Comparison of ENCODE assay signal across 1 cellular context in the genomic region with DNA sequence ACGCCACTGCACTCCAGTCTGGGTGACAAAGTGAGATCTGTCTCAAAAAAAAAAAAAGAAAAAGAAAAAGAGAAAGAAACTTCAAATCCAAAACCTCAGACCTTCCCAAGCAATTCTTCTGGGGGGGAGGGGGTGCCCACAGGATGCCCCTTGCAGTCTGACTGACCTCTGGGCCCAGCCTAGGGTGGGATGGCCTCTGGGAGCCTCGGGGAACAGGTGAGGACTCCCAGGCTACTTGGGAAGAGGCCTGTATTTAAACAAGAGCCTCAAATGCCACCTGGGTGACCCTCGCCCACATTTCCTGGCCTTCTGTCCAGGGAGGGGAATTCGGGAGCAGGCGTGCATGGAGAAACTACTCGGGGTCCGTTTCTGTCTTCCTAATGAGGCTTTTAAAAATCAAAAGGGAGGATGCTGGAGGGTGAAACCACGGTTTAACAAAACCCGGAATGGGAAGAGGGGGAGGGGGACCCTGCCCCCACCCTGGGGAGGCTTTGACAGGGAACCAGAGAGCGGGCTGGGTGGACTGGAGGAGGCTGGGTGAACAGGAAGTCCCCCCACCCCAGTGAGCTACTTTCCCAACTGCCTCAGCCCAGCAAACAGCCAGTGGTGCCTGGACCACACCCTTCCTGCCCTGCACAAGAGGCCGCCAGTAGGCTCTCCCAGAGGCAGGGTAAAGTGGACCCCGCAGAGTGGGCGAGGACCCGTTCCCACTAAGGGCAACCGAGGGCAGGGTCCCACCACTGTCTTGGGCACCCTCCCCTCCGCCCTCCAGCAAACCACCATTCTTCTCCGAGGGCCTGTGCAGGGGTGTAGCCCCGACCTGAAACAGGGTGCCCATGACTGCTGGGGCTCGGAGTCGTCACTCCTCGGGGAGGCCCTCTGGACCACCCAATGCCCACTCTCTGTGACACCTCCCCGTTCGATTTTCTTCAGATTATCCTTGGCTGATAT.
TF ChIP-seq lines count a peak whose summit lies in the region.

No MANE protein-coding gene starts in this region.

TF ChIP-seq in GM23338, 12 proteins besides CTCF, POLR2A, EP300 and RAD21 (continued from another document):
- TF ChIP-seq, protein P1, sequence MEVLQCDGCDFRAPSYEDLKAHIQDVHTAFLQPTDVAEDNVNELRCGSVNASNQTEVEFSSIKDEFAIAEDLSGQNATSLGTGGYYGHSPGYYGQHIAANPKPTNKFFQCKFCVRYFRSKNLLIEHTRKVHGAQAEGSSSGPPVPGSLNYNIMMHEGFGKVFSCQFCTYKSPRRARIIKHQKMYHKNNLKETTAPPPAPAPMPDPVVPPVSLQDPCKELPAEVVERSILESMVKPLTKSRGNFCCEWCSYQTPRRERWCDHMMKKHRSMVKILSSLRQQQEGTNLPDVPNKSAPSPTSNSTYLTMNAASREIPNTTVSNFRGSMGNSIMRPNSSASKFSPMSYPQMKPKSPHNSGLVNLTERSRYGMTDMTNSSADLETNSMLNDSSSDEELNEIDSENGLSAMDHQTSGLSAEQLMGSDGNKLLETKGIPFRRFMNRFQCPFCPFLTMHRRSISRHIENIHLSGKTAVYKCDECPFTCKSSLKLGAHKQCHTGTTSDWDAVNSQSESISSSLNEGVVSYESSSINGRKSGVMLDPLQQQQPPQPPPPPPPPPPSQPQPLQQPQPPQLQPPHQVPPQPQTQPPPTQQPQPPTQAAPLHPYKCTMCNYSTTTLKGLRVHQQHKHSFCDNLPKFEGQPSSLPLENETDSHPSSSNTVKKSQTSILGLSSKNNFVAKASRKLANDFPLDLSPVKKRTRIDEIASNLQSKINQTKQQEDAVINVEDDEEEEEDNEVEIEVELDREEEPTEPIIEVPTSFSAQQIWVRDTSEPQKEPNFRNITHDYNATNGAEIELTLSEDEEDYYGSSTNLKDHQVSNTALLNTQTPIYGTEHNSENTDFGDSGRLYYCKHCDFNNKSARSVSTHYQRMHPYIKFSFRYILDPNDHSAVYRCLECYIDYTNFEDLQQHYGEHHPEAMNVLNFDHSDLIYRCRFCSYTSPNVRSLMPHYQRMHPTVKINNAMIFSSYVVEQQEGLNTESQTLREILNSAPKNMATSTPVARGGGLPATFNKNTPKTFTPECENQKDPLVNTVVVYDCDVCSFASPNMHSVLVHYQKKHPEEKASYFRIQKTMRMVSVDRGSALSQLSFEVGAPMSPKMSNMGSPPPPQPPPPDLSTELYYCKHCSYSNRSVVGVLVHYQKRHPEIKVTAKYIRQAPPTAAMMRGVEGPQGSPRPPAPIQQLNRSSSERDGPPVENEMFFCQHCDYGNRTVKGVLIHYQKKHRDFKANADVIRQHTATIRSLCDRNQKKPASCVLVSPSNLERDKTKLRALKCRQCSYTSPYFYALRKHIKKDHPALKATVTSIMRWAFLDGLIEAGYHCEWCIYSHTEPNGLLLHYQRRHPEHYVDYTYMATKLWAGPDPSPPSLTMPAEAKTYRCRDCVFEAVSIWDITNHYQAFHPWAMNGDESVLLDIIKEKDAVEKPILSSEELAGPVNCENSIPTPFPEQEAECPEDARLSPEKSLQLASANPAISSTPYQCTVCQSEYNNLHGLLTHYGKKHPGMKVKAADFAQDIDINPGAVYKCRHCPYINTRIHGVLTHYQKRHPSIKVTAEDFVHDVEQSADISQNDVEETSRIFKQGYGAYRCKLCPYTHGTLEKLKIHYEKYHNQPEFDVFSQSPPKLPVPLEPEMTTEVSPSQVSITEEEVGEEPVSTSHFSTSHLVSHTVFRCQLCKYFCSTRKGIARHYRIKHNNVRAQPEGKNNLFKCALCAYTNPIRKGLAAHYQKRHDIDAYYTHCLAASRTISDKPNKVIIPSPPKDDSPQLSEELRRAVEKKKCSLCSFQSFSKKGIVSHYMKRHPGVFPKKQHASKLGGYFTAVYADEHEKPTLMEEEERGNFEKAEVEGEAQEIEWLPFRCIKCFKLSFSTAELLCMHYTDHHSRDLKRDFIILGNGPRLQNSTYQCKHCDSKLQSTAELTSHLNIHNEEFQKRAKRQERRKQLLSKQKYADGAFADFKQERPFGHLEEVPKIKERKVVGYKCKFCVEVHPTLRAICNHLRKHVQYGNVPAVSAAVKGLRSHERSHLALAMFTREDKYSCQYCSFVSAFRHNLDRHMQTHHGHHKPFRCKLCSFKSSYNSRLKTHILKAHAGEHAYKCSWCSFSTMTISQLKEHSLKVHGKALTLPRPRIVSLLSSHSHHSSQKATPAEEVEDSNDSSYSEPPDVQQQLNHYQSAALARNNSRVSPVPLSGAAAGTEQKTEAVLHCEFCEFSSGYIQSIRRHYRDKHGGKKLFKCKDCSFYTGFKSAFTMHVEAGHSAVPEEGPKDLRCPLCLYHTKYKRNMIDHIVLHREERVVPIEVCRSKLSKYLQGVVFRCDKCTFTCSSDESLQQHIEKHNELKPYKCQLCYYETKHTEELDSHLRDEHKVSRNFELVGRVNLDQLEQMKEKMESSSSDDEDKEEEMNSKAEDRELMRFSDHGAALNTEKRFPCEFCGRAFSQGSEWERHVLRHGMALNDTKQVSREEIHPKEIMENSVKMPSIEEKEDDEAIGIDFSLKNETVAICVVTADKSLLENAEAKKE (CRISPR knock-in tag; IDR thresholded peaks at IDR 0.05) = no peak
TF ChIP-seq in GM23338: peak in this region for 1.
